In genomic region chr2:38797276-38797675, GRCh38 we compare ENCODE assay signal across 1 cellular context.
TF ChIP-seq lines count a peak whose summit lies in the region.

No MANE protein-coding gene starts in this region.

TF ChIP-seq in HCT116, 20 proteins besides CTCF, POLR2A, EP300 and RAD21 (continued from another document):
- TF ChIP-seq, protein P1, sequence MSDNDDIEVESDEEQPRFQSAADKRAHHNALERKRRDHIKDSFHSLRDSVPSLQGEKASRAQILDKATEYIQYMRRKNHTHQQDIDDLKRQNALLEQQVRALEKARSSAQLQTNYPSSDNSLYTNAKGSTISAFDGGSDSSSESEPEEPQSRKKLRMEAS (IDR thresholded peaks at IDR 0.05): no peak
- TF ChIP-seq SP1 (IDR thresholded peaks at IDR 0.05; ENCODE audit: low read depth): no peak
- no peak for TF ChIP-seq ELF1 (IDR thresholded peaks at IDR 0.05; ENCODE audit: borderline replicate concordance, low read depth)
- TF ChIP-seq, protein P2, sequence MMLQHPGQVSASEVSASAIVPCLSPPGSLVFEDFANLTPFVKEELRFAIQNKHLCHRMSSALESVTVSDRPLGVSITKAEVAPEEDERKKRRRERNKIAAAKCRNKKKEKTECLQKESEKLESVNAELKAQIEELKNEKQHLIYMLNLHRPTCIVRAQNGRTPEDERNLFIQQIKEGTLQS (IDR thresholded peaks at IDR 0.05): no peak
